In genomic region chr1:87028576-87028975, GRCh38 we compare ENCODE assay signal across 19 cellular contexts.
"Had no signal": no experiment of that assay in that cellular context is flagged by ENCODE, and none has a peak within 500 bp of the region (broad histone marks: within the 10 kb centered on the region; RNA-seq: fewer than 3 reads in every experiment).

No MANE protein-coding gene starts in this region.

- H3K4me3 ChIP-seq: K562 had no signal

- ATAC-seq: K562 had no signal

- DNase-seq: Kasumi-1, MM.1S, NCI-H1092 treated with DMSO at 0.1 percent for 48 hours, NCI-H1436, NCI-H187, NCI-H2029, NCI-H2081 treated with DMSO at 0.1 percent for 48 hours, NCI-H2171, NCI-H226, NCI-H510A, NCI-H524 treated with DMSO at 0.1 percent for 48 hours, NCI-H69, NCI-H774, RPMI8226, SHP77, SK-N-SH had no signal

- H3K27ac ChIP-seq: HL-60, KMS-11 had no signal
